9 cellular contexts compared by ENCODE assay signal in genomic region chr5:89313804-89314588, GRCh38.
A peak's percentile ranks its signal among the peaks of the same experiment; 100 is the strongest.
DNase-seq lines count a peak whose midpoint lies in the region; ATAC-seq and TF ChIP-seq lines count a peak whose summit lies in the region.
"Had no signal": no experiment of that assay in that cellular context is flagged by ENCODE, and none has a peak within 500 bp of the region (broad histone marks: within the 10 kb centered on the region; RNA-seq: fewer than 3 reads in every experiment).

No MANE protein-coding gene starts in this region.

- TF ChIP-seq POLR2A in GM18951 (IDR thresholded peaks at IDR 0.05; ENCODE audit: extremely low read depth, insufficient read depth, insufficient read length) = peak; percentile 45

- WGBS in thymus = 22% methylated on average over 3 of the region's 3 CpGs

- H3K36me3 Mint-ChIP-seq in CD8-positive, alpha-beta T cell = no peaks in the 10 kb centered on the region

- no peak overlapping the region for H3K27ac ChIP-seq in CD8-positive, alpha-beta T cell (ENCODE audit: low read depth, low read length)
- H3K27ac ChIP-seq in thymus (ENCODE audit: low read depth) = peak overlapping the region; percentile 36
- H3K27ac ChIP-seq: SK-N-MC had no signal

- no peak overlapping the region for H3K27ac Mint-ChIP-seq in CD8-positive, alpha-beta T cell

- in situ Hi-C loops in GM18951 (cut with MboI; ENCODE audit: low sequenced_read_pairs, unreplicated experiment) = loop anchor here (25.0 kb wide), 1 partner anchor 427 kb away; the partner anchor contains the start of gene MEF2C

- H3K27me3 ChIP-seq in CD8-positive, alpha-beta T cell (ENCODE audit: insufficient read depth, low read length) = no peaks in the 10 kb centered on the region
- no peaks in the 10 kb centered on the region for H3K27me3 ChIP-seq in thymus (ENCODE audit: control insufficient read depth, insufficient read depth)

- no peak overlapping the region for H3K4me3 Mint-ChIP-seq in CD8-positive, alpha-beta T cell

- DNase-seq in CD8-positive, alpha-beta T cell = peak in 1 of 7 experiments; percentile 9
- DNase-seq in RKO (ENCODE audit: low spot score) (peak; percentile 5), fibroblast of the conjunctiva (ENCODE audit: low read depth) (peak; percentile 76), anterior cingulate cortex (lab: John Stamatoyannopoulos, UW) (no peak), COR-L47 (lab: John Stamatoyannopoulos, UW) (no peak)

- intact Hi-C loops in CD8-positive, alpha-beta T cell (cut with DNase I, micrococcal nuclease) = no loop called here

- H3K27me3 Mint-ChIP-seq in CD8-positive, alpha-beta T cell (ENCODE audit: low read depth) = no peaks in the 10 kb centered on the region

- H3K36me3 ChIP-seq in CD8-positive, alpha-beta T cell (ENCODE audit: insufficient read depth, low read length) = no peaks in the 10 kb centered on the region
- no peaks in the 10 kb centered on the region for H3K36me3 ChIP-seq in thymus (ENCODE audit: control insufficient read depth, insufficient read depth)

- H3K9me3 ChIP-seq in CD8-positive, alpha-beta T cell (ENCODE audit: low read length) = no peaks in the 10 kb centered on the region
- no peaks in the 10 kb centered on the region for H3K9me3 ChIP-seq in thymus (ENCODE audit: control insufficient read depth)

- CTCF ChIA-PET in CD8-positive, alpha-beta T cell (lab: Charles Lee) = no interaction called here

- H3K4me1 ChIP-seq in CD8-positive, alpha-beta T cell (ENCODE audit: insufficient read depth, low read length) = no peaks in the 10 kb centered on the region
- H3K4me1 ChIP-seq in thymus (ENCODE audit: control insufficient read depth, insufficient read depth, low read length) = no peaks in the 10 kb centered on the region

- POLR2A ChIA-PET in CD8-positive, alpha-beta T cell (lab: Charles Lee) = no interaction called here

- peaks cover 2% of the 10 kb centered on the region for H3K9me3 Mint-ChIP-seq in CD8-positive, alpha-beta T cell

- ATAC-seq in CD8-positive, alpha-beta T cell = peak; percentile 20
- peak; percentile 92 for ATAC-seq in HG03097 (IDR thresholded peaks at IDR 0.05; ENCODE audit: low FRiP score, unreplicated experiment)

- no peak overlapping the region for H3K4me3 ChIP-seq in CD8-positive, alpha-beta T cell (ENCODE audit: low read depth, low read length)
- H3K4me3 ChIP-seq in thymus (ENCODE audit: low read length) = no peak overlapping the region
- H3K4me3 ChIP-seq: SK-N-MC had no signal

- TF ChIP-seq CTCF in CD8-positive, alpha-beta T cell (IDR thresholded peaks at IDR 0.05) = no peak

- H3K4me1 Mint-ChIP-seq in CD8-positive, alpha-beta T cell (ENCODE audit: low read depth) = no peaks in the 10 kb centered on the region

Comparison
In these comparisons a context has a peak if more than half of its experiments do, and no peak if none do; other contexts are left out.
1. DNase-seq: peak in RKO (single experiment) and fibroblast of the conjunctiva (single experiment); none in anterior cingulate cortex (0 of 58) and COR-L47 (single experiment).